In genomic region chr1:56967355-56967754, GRCh38 we compare ENCODE assay signal across 6 cellular contexts. TPM values are rescaled to one million over a fixed set of nuclear protein-coding genes. Genes with fewer than 3 reads are reported as not detected.
"Had no signal": no experiment of that assay in that cellular context is flagged by ENCODE, and none has a peak within 500 bp of the region (broad histone marks: within the 10 kb centered on the region; RNA-seq: fewer than 3 reads in every experiment).

No MANE protein-coding gene starts in this region.

- H3K9me3 Mint-ChIP-seq: H9, IgD-negative memory B cell had no signal

- H3K4me3 Mint-ChIP-seq: H9, IgD-negative memory B cell had no signal

- H3K27ac ChIP-seq: GM23248 had no signal

- H3K27ac Mint-ChIP-seq: H9, IgD-negative memory B cell had no signal

- H3K9ac ChIP-seq: GM23248 had no signal

- H3K4me1 Mint-ChIP-seq: IgD-negative memory B cell had no signal

- H3K4me3 ChIP-seq: GM23248 had no signal

- DNase-seq: GM23248, HCEC 1CT had no signal

- H3K36me3 Mint-ChIP-seq: IgD-negative memory B cell had no signal

RNA-seq across cellular contexts. Expression of gene C8B, which starts 1.5 kb away (rescaled TPM):
- total RNA-seq: GM23248, H1, H9, HT-29 had no signal
- polyA plus RNA-seq: GM23248, H1, IgD-negative memory B cell had no signal
